Comparison of ENCODE assay signal across 18 cellular contexts in the genomic region with DNA sequence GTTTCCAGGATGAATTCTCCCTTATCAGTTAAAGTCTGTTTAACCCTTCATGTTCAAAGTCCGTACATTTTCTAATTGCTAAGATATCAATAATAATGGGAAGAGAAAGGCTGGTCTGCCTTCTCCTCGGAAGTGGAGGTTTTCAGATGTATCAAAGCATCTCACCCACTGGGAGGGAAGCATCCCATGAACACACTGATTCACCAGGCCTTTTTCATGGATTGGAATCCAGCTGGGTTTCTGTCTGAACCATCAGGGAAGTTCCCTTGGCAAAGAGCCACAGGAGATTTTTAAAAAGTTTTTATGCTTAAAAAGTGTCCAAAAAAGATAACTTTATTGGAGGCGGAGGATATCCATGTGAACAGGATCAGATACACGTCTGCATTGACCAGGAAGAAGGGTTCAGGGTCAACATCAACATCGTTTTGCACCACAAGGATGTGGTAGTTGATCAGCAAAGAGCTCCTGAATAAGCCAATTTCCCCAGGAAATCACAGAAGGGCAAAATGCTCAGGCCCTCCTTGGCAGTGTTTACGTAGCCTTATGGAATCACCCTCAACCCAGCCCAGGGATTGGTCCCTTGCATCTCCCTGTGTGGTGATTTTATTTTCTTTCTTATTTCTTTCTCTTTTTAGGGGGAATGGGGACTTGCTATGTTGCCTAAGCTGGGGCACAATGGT.
"Had no signal": no experiment of that assay in that cellular context is flagged by ENCODE, and none has a peak within 500 bp of the region (broad histone marks: within the 10 kb centered on the region; RNA-seq: fewer than 3 reads in every experiment).

No MANE protein-coding gene starts in this region.

- H3K9ac ChIP-seq: parathyroid adenoma had no signal

- H3K36me3 ChIP-seq: lower lobe of right lung, right lobe of liver, tibial nerve, WERI-Rb-1 had no signal

- H3K4me1 ChIP-seq: body of pancreas, lower lobe of right lung, parathyroid adenoma, right lobe of liver, tibial nerve had no signal

- H3K27ac ChIP-seq: body of pancreas, epithelial cell of prostate, lower lobe of right lung, parathyroid adenoma, right lobe of liver, tibial nerve, WERI-Rb-1 had no signal

- H3K9me3 ChIP-seq: body of pancreas, lower lobe of right lung, right lobe of liver, tibial nerve had no signal

- H3K4me3 ChIP-seq: body of pancreas, lower lobe of right lung, right lobe of liver, tibial nerve had no signal

- H3K27me3 ChIP-seq: body of pancreas, right lobe of liver, tibial nerve had no signal

- DNase-seq: activated CD4-positive, alpha-beta T cell treated with anti-CD3 and anti-CD28 coated beads, Interleukin-2, amount 50 U/mL, for 4 hours; activated T-cell treated with anti-CD3 and anti-CD28 coated beads for 4 hours; amniotic stem cell; body of pancreas; effector memory CD8-positive, alpha-beta T cell; foreskin melanocyte; head of caudate nucleus; islet precursor cell; lower lobe of right lung; right lobe of liver; small intestine; stimulated activated CD4-positive, alpha-beta T cell treated with anti-CD3 and anti-CD28 coated beads, Interleukin-15, amount 100 ng/mL, for 24 hours; stimulated activated CD4-positive, alpha-beta T cell treated with anti-CD3 and anti-CD28 coated beads, Interleukin-2, amount 100 ng/mL, for 48 hours had no signal

- ATAC-seq: body of pancreas; effector memory CD8-positive, alpha-beta T cell; lower lobe of right lung; natural killer cell treated with Interleukin-12 subunit alpha and Interleukin-12 subunit beta and Interleukin-15 and Interleukin-18, amount 100 ng/mL, for 72 hours; right lobe of liver had no signal
